11 cellular contexts compared by ENCODE assay signal in the genomic region with DNA sequence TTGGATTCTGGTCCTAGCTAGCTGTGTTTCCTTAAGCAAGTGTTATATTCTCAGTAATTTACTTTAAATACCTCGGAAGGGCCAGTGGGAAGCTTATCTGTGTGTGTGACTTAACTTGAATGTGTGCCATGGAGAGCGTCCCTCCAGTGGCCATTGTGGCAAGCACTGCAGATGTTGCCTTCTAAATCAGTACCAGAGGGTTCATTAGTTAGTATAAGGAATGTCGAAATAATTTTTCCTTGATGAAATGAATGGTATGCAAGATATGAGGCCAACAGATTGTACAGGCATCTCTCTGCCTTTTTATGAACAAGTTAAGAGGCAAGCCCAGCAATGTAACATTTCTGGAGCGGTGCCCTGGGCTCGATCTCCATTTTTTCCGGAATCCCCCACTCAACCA. TPM values are rescaled to one million over a fixed set of nuclear protein-coding genes. Genes with fewer than 3 reads are reported as not detected.
DNase-seq lines count a peak whose midpoint lies in the region; ATAC-seq and TF ChIP-seq lines count a peak whose summit lies in the region.
"Had no signal": no experiment of that assay in that cellular context is flagged by ENCODE, and none has a peak within 500 bp of the region (broad histone marks: within the 10 kb centered on the region; RNA-seq: fewer than 3 reads in every experiment).

No MANE protein-coding gene starts in this region.

- H3K9me2 ChIP-seq in SK-N-SH: no peaks in the 10 kb centered on the region

- H3K4me2 ChIP-seq in SK-N-SH (no peak overlapping the region), neural progenitor cell (no peak overlapping the region)

- intact Hi-C loops in CD14-positive monocyte (cut with micrococcal nuclease): no loop called here
- intact Hi-C loops in activated CD4-positive, alpha-beta T cell treated with anti-CD3 and anti-CD28 coated beads for 36 hours (cut with DNase I, micrococcal nuclease): no loop called here

- ATAC-seq in activated CD4-positive, alpha-beta T cell treated with anti-CD3 and anti-CD28 coated beads for 36 hours: no peak
- no peak for ATAC-seq in HG02852 (IDR thresholded peaks at IDR 0.05; ENCODE audit: unreplicated experiment)

- H3K36me3 ChIP-seq in SK-N-SH (replicated peaks in 1 of 2; ENCODE audit: control insufficient read depth in 1 of 2, insufficient read depth in 2 of 2, low read length in 1 of 2) (no peaks in the 10 kb centered on the region), neural progenitor cell (no peaks in the 10 kb centered on the region)

- H3K9me3 Mint-ChIP-seq in neural progenitor cell (no peaks in the 10 kb centered on the region), CD14-positive monocyte (no peaks in the 10 kb centered on the region)
- no peaks in the 10 kb centered on the region for H3K9me3 Mint-ChIP-seq in activated CD4-positive, alpha-beta T cell treated with anti-CD3 and anti-CD28 coated beads for 36 hours (ENCODE audit: low read depth)
- H3K9me3 Mint-ChIP-seq: neural crest cell had no signal

- CTCF ChIA-PET in SK-N-SH (lab: Yijun Ruan, JAX): interaction anchor here (1.0 kb wide), 1 partner anchor 173 kb away, joined by 3 read pairs; no protein-coding TSS in a partner anchor
- CTCF ChIA-PET in activated CD4-positive, alpha-beta T cell treated with anti-CD3 and anti-CD28 coated beads for 36 hours (lab: Charles Lee): interaction anchor here (0.8 kb wide), 1 partner anchor 631 kb away, joined by 3 read pairs; no protein-coding TSS in a partner anchor

- whole genome bisulfite sequencing in SK-N-SH (ENCODE audit: low lambda C conversion rate): 77% methylated on average over 6 of the region's 6 CpGs

- H3K27ac ChIP-seq in SK-N-SH (ENCODE audit: low read depth in 2 of 2, low read length in 1 of 2) (no peak overlapping the region; a peak in 1 of 4 replicates), neural progenitor cell (no peak overlapping the region)

- no peak for TF ChIP-seq EP300 in SK-N-SH (IDR thresholded peaks at IDR 0.05; ENCODE audit: borderline replicate concordance in 1 of 2, low read depth in 1 of 2, low read length in 1 of 2)

- H3K27me3 Mint-ChIP-seq in neural progenitor cell (ENCODE audit: insufficient read depth, low read depth) (no peaks in the 10 kb centered on the region), CD14-positive monocyte (ENCODE audit: low read depth in 3 of 3) (peaks cover 0 to 2% (median 0%) of the 10 kb centered on the region in 3 donors)
- no peaks in the 10 kb centered on the region for H3K27me3 Mint-ChIP-seq in activated CD4-positive, alpha-beta T cell treated with anti-CD3 and anti-CD28 coated beads for 36 hours

- H2AFZ ChIP-seq in SK-N-SH (ENCODE audit: low read depth) (no peak overlapping the region), neural progenitor cell (replicated peaks) (no peak overlapping the region)

- H3K4me3 ChIP-seq in SK-N-SH (ENCODE audit: low read depth in 2 of 2, low read length in 1 of 2) (no peak overlapping the region), fibroblast of pulmonary artery (replicated peaks; ENCODE audit: low read depth, low read length) (no peak overlapping the region), neural progenitor cell (no peak overlapping the region)

- TF ChIP-seq RAD21 in SK-N-SH (IDR thresholded peaks at IDR 0.05; ENCODE audit: low read length): no peak

- H4K20me1 ChIP-seq in SK-N-SH (ENCODE audit: insufficient read depth): no peaks in the 10 kb centered on the region
- H4K20me1 ChIP-seq in neural progenitor cell (ENCODE audit: low read depth): no peaks in the 10 kb centered on the region

- DNase-seq in DMS114 treated with DMSO at 0.1 percent for 48 hours (lab: John Stamatoyannopoulos, UW; ENCODE audit: unreplicated experiment): peak; percentile 5
- no peak for DNase-seq in SK-N-SH
- peak; percentile 89 for DNase-seq in fibroblast of pulmonary artery (ENCODE audit: low read depth)
- no peak for DNase-seq in neural progenitor cell (ENCODE audit: low spot score)
- DNase-seq in CD14-positive monocyte (ENCODE audit: low spot score): no peak
- no peak for DNase-seq in HK-2 (ENCODE audit: unreplicated experiment)
- DNase-seq in activated CD4-positive, alpha-beta T cell treated with anti-CD3 and anti-CD28 coated beads for 36 hours: no peak
- DNase-seq: hypothalamus, MV-4-11 had no signal

- POLR2A ChIA-PET in SK-N-SH (lab: Yijun Ruan, JAX): no interaction called here
- POLR2A ChIA-PET in activated CD4-positive, alpha-beta T cell treated with anti-CD3 and anti-CD28 coated beads for 36 hours (lab: Charles Lee): no interaction called here

- no peaks in the 10 kb centered on the region for H3K79me2 ChIP-seq in SK-N-SH (ENCODE audit: insufficient read depth)
- H3K79me2 ChIP-seq in neural progenitor cell (ENCODE audit: low read depth): no peaks in the 10 kb centered on the region

- no peaks in the 10 kb centered on the region for H3K36me3 Mint-ChIP-seq in neural progenitor cell
- no peaks in the 10 kb centered on the region for H3K36me3 Mint-ChIP-seq in CD14-positive monocyte
- H3K36me3 Mint-ChIP-seq in activated CD4-positive, alpha-beta T cell treated with anti-CD3 and anti-CD28 coated beads for 36 hours (ENCODE audit: low read depth): no peaks in the 10 kb centered on the region

- peak; percentile 35 for TF ChIP-seq CTCF in SK-N-SH (IDR thresholded peaks at IDR 0.05)
- peak; percentile 40 for TF ChIP-seq CTCF in fibroblast of pulmonary artery (IDR thresholded peaks at IDR 0.05; ENCODE audit: low read length, missing control alignments)
- peak; percentile 14 for TF ChIP-seq CTCF in neural progenitor cell (IDR thresholded peaks at IDR 0.05)
- TF ChIP-seq CTCF in CD14-positive monocyte (IDR thresholded peaks at IDR 0.05): no peak

- H3K4me3 Mint-ChIP-seq in neural progenitor cell (no peak overlapping the region), CD14-positive monocyte (no peak overlapping the region)
- no peak overlapping the region for H3K4me3 Mint-ChIP-seq in activated CD4-positive, alpha-beta T cell treated with anti-CD3 and anti-CD28 coated beads for 36 hours
- H3K4me3 Mint-ChIP-seq: neural crest cell had no signal

- no peaks in the 10 kb centered on the region for H3F3A ChIP-seq in SK-N-SH (replicated peaks; ENCODE audit: insufficient read depth)
- H3F3A ChIP-seq in neural progenitor cell (ENCODE audit: low read depth): no peaks in the 10 kb centered on the region

- H3K27me3 ChIP-seq in SK-N-SH (ENCODE audit: insufficient read depth): no peaks in the 10 kb centered on the region
- H3K27me3 ChIP-seq in neural progenitor cell: no peaks in the 10 kb centered on the region

- H3K4me1 ChIP-seq in SK-N-SH (ENCODE audit: control insufficient read depth in 1 of 2, insufficient read depth in 2 of 2, low read depth in 1 of 2, low read length in 1 of 2): peaks cover 0 to 5% of the 10 kb centered on the region in 2 experiments; a peak in 1 of 4 replicates
- no peaks in the 10 kb centered on the region for H3K4me1 ChIP-seq in neural progenitor cell

- H3K4me1 Mint-ChIP-seq in neural progenitor cell: no peaks in the 10 kb centered on the region
- no peaks in the 10 kb centered on the region for H3K4me1 Mint-ChIP-seq in CD14-positive monocyte
- no peaks in the 10 kb centered on the region for H3K4me1 Mint-ChIP-seq in activated CD4-positive, alpha-beta T cell treated with anti-CD3 and anti-CD28 coated beads for 36 hours
- H3K4me1 Mint-ChIP-seq: neural crest cell had no signal

- H3K27ac Mint-ChIP-seq in neural progenitor cell (no peak overlapping the region), CD14-positive monocyte (no peak overlapping the region)
- H3K27ac Mint-ChIP-seq in activated CD4-positive, alpha-beta T cell treated with anti-CD3 and anti-CD28 coated beads for 36 hours: no peak overlapping the region

- H3K9me3 ChIP-seq in SK-N-SH (no peaks in the 10 kb centered on the region), neural progenitor cell (ENCODE audit: low read depth) (no peaks in the 10 kb centered on the region)

- H3K9ac ChIP-seq in SK-N-SH (no peak overlapping the region), neural progenitor cell (no peak overlapping the region)

TF ChIP-seq in SK-N-SH, 30 proteins besides CTCF, POLR2A, EP300 and RAD21:
- TF ChIP-seq FOXJ3 (CRISPR knock-in tag; IDR thresholded peaks at IDR 0.05) (no peak), NRF1 (IDR thresholded peaks at IDR 0.05; ENCODE audit: low read depth, low read length) (no peak), EZH2phosphoT487 (IDR thresholded peaks at IDR 0.05; ENCODE audit: borderline replicate concordance, low read depth) (no peak), RFX5 (IDR thresholded peaks at IDR 0.05; ENCODE audit: low read length) (no peak), POLR2AphosphoS5 (IDR thresholded peaks at IDR 0.05; ENCODE audit: low read depth, low read length) (no peak), TEAD4 (IDR thresholded peaks at IDR 0.05; ENCODE audit: borderline replicate concordance, insufficient read depth) (no peak), FOSL2 (IDR thresholded peaks at IDR 0.05; ENCODE audit: borderline replicate concordance, low read depth) (no peak)
TF ChIP-seq in SK-N-SH: peak in this region for 0.

RNA-seq across cellular contexts. Expression of a gene that starts 52.0 kb away (rescaled TPM):
- polyA plus RNA-seq in SK-N-SH (2012; rRNA removed) (3.9 and 5.7 TPM in 2 replicates), CD14-positive monocyte (under 1 TPM; 0.52 to 0.90 TPM)
- polyA plus RNA-seq in SK-N-SH (2012; cell fraction: cytosol; rRNA removed): 5.2 and 5.5 TPM in 2 replicates
- 2.5 and 4.4 TPM in 2 replicates for polyA plus RNA-seq in SK-N-SH (2012; cell fraction: nucleus; rRNA removed)
- total RNA-seq in neural progenitor cell (ENCODE audit: low replicate concordance): 9.5 and 13.1 TPM in 2 replicates
- total RNA-seq in activated CD4-positive, alpha-beta T cell treated with anti-CD3 and anti-CD28 coated beads for 36 hours: 1 to 10 TPM; 1.5 to 2.0 TPM

RNA-seq across cellular contexts. Expression of a gene that starts 52.5 kb away (rescaled TPM):
- polyA plus RNA-seq in SK-N-SH (2012; rRNA removed) (30.3 and 47.5 TPM in 2 replicates), CD14-positive monocyte (10 to 100 TPM; 22.2 to 44.0 TPM)
- 33.4 and 36.6 TPM in 2 replicates for polyA plus RNA-seq in SK-N-SH (2012; cell fraction: cytosol; rRNA removed)
- polyA plus RNA-seq in SK-N-SH (2012; cell fraction: nucleus; rRNA removed): 45.5 and 95.4 TPM in 2 replicates
- 107 and 157 TPM in 2 replicates for total RNA-seq in neural progenitor cell (ENCODE audit: low replicate concordance)
- total RNA-seq in activated CD4-positive, alpha-beta T cell treated with anti-CD3 and anti-CD28 coated beads for 36 hours: 100 to 1,000 TPM; 231 to 382 TPM

Comparison
In these comparisons a context has a peak if more than half of its experiments do, and no peak if none do; other contexts are left out.
1. DNase-seq: peak in DMS114 treated with DMSO at 0.1 percent for 48 hours (single experiment) and fibroblast of pulmonary artery (single experiment); none in SK-N-SH (single experiment), neural progenitor cell (single experiment), CD14-positive monocyte (single experiment), HK-2 (single experiment) and activated CD4-positive, alpha-beta T cell treated with anti-CD3 and anti-CD28 coated beads for 36 hours (single experiment).